Comparison of ENCODE assay signal across 1 cellular context in genomic region chr6:109513571-109514071, GRCh38.
A peak's percentile ranks its signal among the peaks of the same experiment; 100 is the strongest.
TF ChIP-seq lines count a peak whose summit lies in the region.

No MANE protein-coding gene starts in this region.

TF ChIP-seq in endothelial cell of umbilical vein, 7 proteins besides CTCF, POLR2A, EP300 and RAD21:
- TF ChIP-seq GATA2 (IDR thresholded peaks at IDR 0.05; ENCODE audit: insufficient read depth, insufficient read length, low read depth, low read length) (no peak), JUN (IDR thresholded peaks at IDR 0.05; ENCODE audit: borderline replicate concordance, insufficient read depth, insufficient read length, low read depth) (peak; percentile 58), POLR2AphosphoS5 (IDR thresholded peaks at IDR 0.05; ENCODE audit: insufficient read depth, low read depth, low read length) (no peak), FOS (IDR thresholded peaks at IDR 0.05; ENCODE audit: borderline replicate concordance, insufficient read depth, low read length) (no peak), EZH2 (IDR thresholded peaks at IDR 0.05; ENCODE audit: borderline replicate concordance, low read depth, low read length, severe bottlenecking) (no peak), MYC (IDR thresholded peaks at IDR 0.05; ENCODE audit: low read depth, low read length) (no peak), MAX (IDR thresholded peaks at IDR 0.05; ENCODE audit: insufficient read depth, insufficient read length) (no peak)
